ENCODE assay signal across 1 cellular context in the genomic region with DNA sequence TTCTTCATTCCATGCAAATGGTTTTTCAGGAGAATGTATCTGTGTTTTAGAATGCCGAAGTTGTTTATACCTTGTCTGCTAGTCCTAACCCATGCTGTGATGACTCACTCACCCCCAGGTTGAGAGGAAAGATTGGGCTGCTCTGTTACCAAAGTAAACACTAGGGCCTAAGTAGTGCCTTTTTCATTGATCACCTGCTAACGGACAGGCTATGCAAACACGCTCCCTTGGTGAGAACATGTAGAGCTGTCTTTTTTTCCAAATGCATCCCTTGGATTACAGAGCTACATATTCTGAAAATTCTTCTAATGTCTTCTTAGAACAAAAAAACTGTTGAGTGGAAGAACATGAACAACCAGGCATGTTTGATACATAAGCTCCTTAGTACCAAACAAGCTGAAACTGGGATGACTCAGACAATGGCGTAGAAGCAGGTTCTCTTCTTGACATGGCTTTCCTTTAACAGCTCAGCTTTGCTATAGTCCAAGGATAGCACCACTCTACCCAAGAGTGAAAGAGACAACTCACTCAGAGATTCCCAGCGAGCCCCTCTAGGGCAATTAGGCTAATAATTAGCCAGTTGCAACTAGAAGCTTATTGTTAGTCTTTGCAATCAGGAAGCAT.
TF ChIP-seq lines count a peak whose summit lies in the region.

No MANE protein-coding gene starts in this region.

TF ChIP-seq in HepG2, 621 proteins besides CTCF, POLR2A, EP300 and RAD21 (continued from another document and continues in another):
- TF ChIP-seq GABPA (IDR thresholded peaks at IDR 0.05; ENCODE audit: low read depth, low read length) (no peak), GABPA (CRISPR knock-in tag; IDR thresholded peaks at IDR 0.05; ENCODE audit: low read depth) (0 out of 2 replicates have a peak, but pooled peaks have one; percentile 40), ZNF850 (CRISPR knock-in tag; conservative IDR thresholded peaks at IDR 0.05) (no peak), JUND (CRISPR knock-in tag; IDR thresholded peaks at IDR 0.05) (peak; percentile 100), FOXO1 (CRISPR knock-in tag; IDR thresholded peaks at IDR 0.05) (peak; percentile 98), PAF1 (CRISPR knock-in tag; IDR thresholded peaks at IDR 0.05) (no peak), SKI (IDR thresholded peaks at IDR 0.05; ENCODE audit: partially characterized antibody) (peak; percentile 86), ZNF207 (IDR thresholded peaks at IDR 0.05; ENCODE audit: borderline replicate concordance) (no peak), SNAPC2 (CRISPR knock-in tag; IDR thresholded peaks at IDR 0.05) (0 out of 2 replicates have a peak, but pooled peaks have one; percentile 53), ETV5 (CRISPR knock-in tag; IDR thresholded peaks at IDR 0.05; ENCODE audit: borderline replicate concordance) (peak; percentile 79; the same call in 1 of the 2 replicates), ZNF652 (CRISPR knock-in tag; IDR thresholded peaks at IDR 0.05; ENCODE audit: borderline replicate concordance, low read depth) (peak; percentile 37; the same call in 1 of the 2 replicates), HOXD1 (CRISPR knock-in tag; IDR thresholded peaks at IDR 0.05) (peak; percentile 49; the same call in 1 of the 2 replicates), KDM1A (CRISPR knock-in tag; IDR thresholded peaks at IDR 0.05) (peak; percentile 64; the same call in 1 of the 2 replicates), ZNF737 (CRISPR knock-in tag; IDR thresholded peaks at IDR 0.05; ENCODE audit: borderline replicate concordance) (no peak), ARNTL (CRISPR knock-in tag; IDR thresholded peaks at IDR 0.05) (peak; percentile 62; the same call in 1 of the 2 replicates), HDAC6 (IDR thresholded peaks at IDR 0.05; ENCODE audit: low read depth, low read length) (no peak), ZNF431 (CRISPR knock-in tag; IDR thresholded peaks at IDR 0.05; ENCODE audit: borderline replicate concordance, low read depth) (peak; percentile 62; the same call in 1 of the 2 replicates), BHLHE40 (IDR thresholded peaks at IDR 0.05; ENCODE audit: low read length) (peak; percentile 69), PHF8 (CRISPR knock-in tag; IDR thresholded peaks at IDR 0.05) (0 out of 2 replicates have a peak, but pooled peaks have one; percentile 36), HMG20B (CRISPR knock-in tag; conservative IDR thresholded peaks at IDR 0.05) (peak; percentile 88), ELF4 (CRISPR knock-in tag; IDR thresholded peaks at IDR 0.05; ENCODE audit: borderline replicate concordance) (peak; percentile 68; the same call in 1 of the 2 replicates), MEIS2 (CRISPR knock-in tag; IDR thresholded peaks at IDR 0.05) (peak; percentile 94), ZNF468 (CRISPR knock-in tag; IDR thresholded peaks at IDR 0.05) (no peak), ZNF556 (CRISPR knock-in tag; IDR thresholded peaks at IDR 0.05; ENCODE audit: borderline replicate concordance) (peak; percentile 36; the same call in 1 of the 2 replicates), ZNF629 (CRISPR knock-in tag; conservative IDR thresholded peaks at IDR 0.05) (peak; percentile 64), ZFP36L2 (CRISPR knock-in tag; IDR thresholded peaks at IDR 0.05) (no peak), ZNF24 (IDR thresholded peaks at IDR 0.05) (peak; percentile 63; the same call in 1 of the 2 replicates), CBX5 (CRISPR knock-in tag; IDR thresholded peaks at IDR 0.05; ENCODE audit: borderline replicate concordance) (peak; percentile 77)
- TF ChIP-seq, protein P1, sequence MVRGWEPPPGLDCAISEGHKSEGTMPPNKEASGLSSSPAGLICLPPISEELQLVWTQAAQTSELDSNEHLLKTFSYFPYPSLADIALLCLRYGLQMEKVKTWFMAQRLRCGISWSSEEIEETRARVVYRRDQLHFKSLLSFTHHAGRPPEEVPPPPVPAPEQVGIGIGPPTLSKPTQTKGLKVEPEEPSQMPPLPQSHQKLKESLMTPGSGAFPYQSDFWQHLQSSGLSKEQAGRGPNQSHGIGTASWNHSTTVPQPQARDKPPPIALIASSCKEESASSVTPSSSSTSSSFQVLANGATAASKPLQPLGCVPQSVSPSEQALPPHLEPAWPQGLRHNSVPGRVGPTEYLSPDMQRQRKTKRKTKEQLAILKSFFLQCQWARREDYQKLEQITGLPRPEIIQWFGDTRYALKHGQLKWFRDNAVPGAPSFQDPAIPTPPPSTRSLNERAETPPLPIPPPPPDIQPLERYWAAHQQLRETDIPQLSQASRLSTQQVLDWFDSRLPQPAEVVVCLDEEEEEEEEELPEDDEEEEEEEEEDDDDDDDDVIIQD (CRISPR knock-in tag; IDR thresholded peaks at IDR 0.05; ENCODE audit: low read depth): peak; percentile 83; the same call in 1 of the 2 replicates
- TF ChIP-seq, protein P2, sequence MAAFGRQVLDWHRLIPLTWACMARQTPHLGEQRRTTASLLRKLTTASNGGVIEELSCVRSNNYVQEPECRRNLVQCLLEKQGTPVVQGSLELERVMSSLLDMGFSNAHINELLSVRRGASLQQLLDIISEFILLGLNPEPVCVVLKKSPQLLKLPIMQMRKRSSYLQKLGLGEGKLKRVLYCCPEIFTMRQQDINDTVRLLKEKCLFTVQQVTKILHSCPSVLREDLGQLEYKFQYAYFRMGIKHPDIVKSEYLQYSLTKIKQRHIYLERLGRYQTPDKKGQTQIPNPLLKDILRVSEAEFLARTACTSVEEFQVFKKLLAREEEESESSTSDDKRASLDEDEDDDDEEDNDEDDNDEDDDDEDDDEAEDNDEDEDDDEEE (CRISPR knock-in tag; IDR thresholded peaks at IDR 0.05): no peak
- TF ChIP-seq, protein P3, sequence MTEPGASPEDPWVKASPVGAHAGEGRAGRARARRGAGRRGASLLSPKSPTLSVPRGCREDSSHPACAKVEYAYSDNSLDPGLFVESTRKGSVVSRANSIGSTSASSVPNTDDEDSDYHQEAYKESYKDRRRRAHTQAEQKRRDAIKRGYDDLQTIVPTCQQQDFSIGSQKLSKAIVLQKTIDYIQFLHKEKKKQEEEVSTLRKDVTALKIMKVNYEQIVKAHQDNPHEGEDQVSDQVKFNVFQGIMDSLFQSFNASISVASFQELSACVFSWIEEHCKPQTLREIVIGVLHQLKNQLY (CRISPR knock-in tag; IDR thresholded peaks at IDR 0.05): peak; percentile 90
- TF ChIP-seq, protein P4, sequence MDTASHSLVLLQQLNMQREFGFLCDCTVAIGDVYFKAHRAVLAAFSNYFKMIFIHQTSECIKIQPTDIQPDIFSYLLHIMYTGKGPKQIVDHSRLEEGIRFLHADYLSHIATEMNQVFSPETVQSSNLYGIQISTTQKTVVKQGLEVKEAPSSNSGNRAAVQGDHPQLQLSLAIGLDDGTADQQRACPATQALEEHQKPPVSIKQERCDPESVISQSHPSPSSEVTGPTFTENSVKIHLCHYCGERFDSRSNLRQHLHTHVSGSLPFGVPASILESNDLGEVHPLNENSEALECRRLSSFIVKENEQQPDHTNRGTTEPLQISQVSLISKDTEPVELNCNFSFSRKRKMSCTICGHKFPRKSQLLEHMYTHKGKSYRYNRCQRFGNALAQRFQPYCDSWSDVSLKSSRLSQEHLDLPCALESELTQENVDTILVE (CRISPR knock-in tag; IDR thresholded peaks at IDR 0.05): peak; percentile 81
- TF ChIP-seq, protein P5, sequence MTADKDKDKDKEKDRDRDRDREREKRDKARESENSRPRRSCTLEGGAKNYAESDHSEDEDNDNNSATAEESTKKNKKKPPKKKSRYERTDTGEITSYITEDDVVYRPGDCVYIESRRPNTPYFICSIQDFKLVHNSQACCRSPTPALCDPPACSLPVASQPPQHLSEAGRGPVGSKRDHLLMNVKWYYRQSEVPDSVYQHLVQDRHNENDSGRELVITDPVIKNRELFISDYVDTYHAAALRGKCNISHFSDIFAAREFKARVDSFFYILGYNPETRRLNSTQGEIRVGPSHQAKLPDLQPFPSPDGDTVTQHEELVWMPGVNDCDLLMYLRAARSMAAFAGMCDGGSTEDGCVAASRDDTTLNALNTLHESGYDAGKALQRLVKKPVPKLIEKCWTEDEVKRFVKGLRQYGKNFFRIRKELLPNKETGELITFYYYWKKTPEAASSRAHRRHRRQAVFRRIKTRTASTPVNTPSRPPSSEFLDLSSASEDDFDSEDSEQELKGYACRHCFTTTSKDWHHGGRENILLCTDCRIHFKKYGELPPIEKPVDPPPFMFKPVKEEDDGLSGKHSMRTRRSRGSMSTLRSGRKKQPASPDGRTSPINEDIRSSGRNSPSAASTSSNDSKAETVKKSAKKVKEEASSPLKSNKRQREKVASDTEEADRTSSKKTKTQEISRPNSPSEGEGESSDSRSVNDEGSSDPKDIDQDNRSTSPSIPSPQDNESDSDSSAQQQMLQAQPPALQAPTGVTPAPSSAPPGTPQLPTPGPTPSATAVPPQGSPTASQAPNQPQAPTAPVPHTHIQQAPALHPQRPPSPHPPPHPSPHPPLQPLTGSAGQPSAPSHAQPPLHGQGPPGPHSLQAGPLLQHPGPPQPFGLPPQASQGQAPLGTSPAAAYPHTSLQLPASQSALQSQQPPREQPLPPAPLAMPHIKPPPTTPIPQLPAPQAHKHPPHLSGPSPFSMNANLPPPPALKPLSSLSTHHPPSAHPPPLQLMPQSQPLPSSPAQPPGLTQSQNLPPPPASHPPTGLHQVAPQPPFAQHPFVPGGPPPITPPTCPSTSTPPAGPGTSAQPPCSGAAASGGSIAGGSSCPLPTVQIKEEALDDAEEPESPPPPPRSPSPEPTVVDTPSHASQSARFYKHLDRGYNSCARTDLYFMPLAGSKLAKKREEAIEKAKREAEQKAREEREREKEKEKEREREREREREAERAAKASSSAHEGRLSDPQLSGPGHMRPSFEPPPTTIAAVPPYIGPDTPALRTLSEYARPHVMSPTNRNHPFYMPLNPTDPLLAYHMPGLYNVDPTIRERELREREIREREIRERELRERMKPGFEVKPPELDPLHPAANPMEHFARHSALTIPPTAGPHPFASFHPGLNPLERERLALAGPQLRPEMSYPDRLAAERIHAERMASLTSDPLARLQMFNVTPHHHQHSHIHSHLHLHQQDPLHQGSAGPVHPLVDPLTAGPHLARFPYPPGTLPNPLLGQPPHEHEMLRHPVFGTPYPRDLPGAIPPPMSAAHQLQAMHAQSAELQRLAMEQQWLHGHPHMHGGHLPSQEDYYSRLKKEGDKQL (CRISPR knock-in tag; IDR thresholded peaks at IDR 0.05; ENCODE audit: low read depth): peak; percentile 83; the same call in 1 of the 2 replicates
- TF ChIP-seq, protein P6, sequence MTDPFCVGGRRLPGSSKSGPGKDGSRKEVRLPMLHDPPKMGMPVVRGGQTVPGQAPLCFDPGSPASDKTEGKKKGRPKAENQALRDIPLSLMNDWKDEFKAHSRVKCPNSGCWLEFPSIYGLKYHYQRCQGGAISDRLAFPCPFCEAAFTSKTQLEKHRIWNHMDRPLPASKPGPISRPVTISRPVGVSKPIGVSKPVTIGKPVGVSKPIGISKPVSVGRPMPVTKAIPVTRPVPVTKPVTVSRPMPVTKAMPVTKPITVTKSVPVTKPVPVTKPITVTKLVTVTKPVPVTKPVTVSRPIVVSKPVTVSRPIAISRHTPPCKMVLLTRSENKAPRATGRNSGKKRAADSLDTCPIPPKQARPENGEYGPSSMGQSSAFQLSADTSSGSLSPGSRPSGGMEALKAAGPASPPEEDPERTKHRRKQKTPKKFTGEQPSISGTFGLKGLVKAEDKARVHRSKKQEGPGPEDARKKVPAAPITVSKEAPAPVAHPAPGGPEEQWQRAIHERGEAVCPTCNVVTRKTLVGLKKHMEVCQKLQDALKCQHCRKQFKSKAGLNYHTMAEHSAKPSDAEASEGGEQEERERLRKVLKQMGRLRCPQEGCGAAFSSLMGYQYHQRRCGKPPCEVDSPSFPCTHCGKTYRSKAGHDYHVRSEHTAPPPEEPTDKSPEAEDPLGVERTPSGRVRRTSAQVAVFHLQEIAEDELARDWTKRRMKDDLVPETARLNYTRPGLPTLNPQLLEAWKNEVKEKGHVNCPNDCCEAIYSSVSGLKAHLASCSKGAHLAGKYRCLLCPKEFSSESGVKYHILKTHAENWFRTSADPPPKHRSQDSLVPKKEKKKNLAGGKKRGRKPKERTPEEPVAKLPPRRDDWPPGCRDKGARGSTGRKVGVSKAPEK (CRISPR knock-in tag; IDR thresholded peaks at IDR 0.05; ENCODE audit: borderline replicate concordance): peak; percentile 75; the same call in 1 of the 2 replicates
- TF ChIP-seq, protein P7, sequence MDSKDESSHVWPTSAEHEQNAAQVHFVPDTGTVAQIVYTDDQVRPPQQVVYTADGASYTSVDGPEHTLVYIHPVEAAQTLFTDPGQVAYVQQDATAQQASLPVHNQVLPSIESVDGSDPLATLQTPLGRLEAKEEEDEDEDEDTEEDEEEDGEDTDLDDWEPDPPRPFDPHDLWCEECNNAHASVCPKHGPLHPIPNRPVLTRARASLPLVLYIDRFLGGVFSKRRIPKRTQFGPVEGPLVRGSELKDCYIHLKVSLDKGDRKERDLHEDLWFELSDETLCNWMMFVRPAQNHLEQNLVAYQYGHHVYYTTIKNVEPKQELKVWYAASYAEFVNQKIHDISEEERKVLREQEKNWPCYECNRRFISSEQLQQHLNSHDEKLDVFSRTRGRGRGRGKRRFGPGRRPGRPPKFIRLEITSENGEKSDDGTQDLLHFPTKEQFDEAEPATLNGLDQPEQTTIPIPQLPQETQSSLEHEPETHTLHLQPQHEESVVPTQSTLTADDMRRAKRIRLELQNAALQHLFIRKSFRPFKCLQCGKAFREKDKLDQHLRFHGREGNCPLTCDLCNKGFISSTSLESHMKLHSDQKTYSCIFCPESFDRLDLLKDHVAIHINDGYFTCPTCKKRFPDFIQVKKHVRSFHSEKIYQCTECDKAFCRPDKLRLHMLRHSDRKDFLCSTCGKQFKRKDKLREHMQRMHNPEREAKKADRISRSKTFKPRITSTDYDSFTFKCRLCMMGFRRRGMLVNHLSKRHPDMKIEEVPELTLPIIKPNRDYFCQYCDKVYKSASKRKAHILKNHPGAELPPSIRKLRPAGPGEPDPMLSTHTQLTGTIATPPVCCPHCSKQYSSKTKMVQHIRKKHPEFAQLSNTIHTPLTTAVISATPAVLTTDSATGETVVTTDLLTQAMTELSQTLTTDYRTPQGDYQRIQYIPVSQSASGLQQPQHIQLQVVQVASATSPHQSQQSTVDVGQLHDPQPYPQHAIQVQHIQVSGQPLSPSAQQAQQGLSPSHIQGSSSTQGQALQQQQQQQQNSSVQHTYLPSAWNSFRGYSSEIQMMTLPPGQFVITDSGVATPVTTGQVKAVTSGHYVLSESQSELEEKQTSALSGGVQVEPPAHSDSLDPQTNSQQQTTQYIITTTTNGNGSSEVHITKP (CRISPR knock-in tag; IDR thresholded peaks at IDR 0.05; ENCODE audit: low read depth): peak; percentile 95
- TF ChIP-seq, protein P8, sequence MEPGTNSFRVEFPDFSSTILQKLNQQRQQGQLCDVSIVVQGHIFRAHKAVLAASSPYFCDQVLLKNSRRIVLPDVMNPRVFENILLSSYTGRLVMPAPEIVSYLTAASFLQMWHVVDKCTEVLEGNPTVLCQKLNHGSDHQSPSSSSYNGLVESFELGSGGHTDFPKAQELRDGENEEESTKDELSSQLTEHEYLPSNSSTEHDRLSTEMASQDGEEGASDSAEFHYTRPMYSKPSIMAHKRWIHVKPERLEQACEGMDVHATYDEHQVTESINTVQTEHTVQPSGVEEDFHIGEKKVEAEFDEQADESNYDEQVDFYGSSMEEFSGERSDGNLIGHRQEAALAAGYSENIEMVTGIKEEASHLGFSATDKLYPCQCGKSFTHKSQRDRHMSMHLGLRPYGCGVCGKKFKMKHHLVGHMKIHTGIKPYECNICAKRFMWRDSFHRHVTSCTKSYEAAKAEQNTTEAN (CRISPR knock-in tag; conservative IDR thresholded peaks at IDR 0.05): 0 out of 2 replicates have a peak, but pooled peaks have one; percentile 67
